Comparison of ENCODE assay signal across 8 cellular contexts in genomic region chr22:20020533-20021195, GRCh38. TPM values are rescaled to one million over a fixed set of nuclear protein-coding genes. Genes with fewer than 3 reads are reported as not detected.
DNase-seq lines count a peak whose midpoint lies in the region; ATAC-seq and TF ChIP-seq lines count a peak whose summit lies in the region.

TANGO2 (plus strand) TSS chr22:20021110; CDS start chr22:20036799, 15,689 bp downstream.

- H3K27me3 ChIP-seq in mucosa of rectum (ENCODE audit: control insufficient read depth in 2 of 2, insufficient read depth in 2 of 2, low read length in 2 of 2) = peaks cover 4 to 9% of the 10 kb centered on the region in 2 donors

- H3K4me3 ChIP-seq in epithelial cell of proximal tubule (ENCODE audit: low read depth, low read length) = peak within 1 kb of the TSS; percentile 89
- H3K4me3 ChIP-seq in mucosa of rectum (ENCODE audit: low read length in 2 of 2) = peak within 1 kb of the TSS; percentile 91 to 94

- peak; percentile 71 for ATAC-seq in GM21526 (IDR thresholded peaks at IDR 0.05; ENCODE audit: low FRiP score, unreplicated experiment)

- DNase-seq in Caki2 (ENCODE audit: low read depth) (peak; percentile 93), HuH-7.5 (ENCODE audit: low spot score) (peak; percentile 97), OCI-M2 (lab: John Stamatoyannopoulos, UW; ENCODE audit: unreplicated experiment) (peak; percentile 14), activated T-cell treated with anti-CD3 and anti-CD28 coated beads for 4 hours (peak; percentile 87), epithelial cell of proximal tubule (ENCODE audit: low read depth) (no peak)
- DNase-seq in stimulated activated CD8-positive, alpha-beta memory T cell treated with anti-CD3 and anti-CD28 coated beads, Interleukin-4, amount 100 ng/mL, for 4 hours (ENCODE audit: low read depth in 2 of 2, low spot score in 1 of 2) = peak; percentile 71 to 83

- peak within 1 kb of the TSS; percentile 76 to 88 for H3K27ac ChIP-seq in mucosa of rectum (ENCODE audit: low read depth in 2 of 2, low read length in 2 of 2)

- in situ Hi-C loops in Caki2 (cut with HindIII; ENCODE audit: low pct_unique_long_range_greater_than_20kb, low sequenced_read_pairs) = no loop called here

- peak within 1 kb of the TSS; percentile 97 for H3K9ac ChIP-seq in mucosa of rectum (ENCODE audit: low read depth in 1 of 2, low read length in 2 of 2)

- H3K4me1 ChIP-seq in mucosa of rectum (ENCODE audit: control insufficient read depth in 2 of 2, insufficient read depth in 2 of 2, low read length in 2 of 2) = peaks cover 25 to 28% of the 10 kb centered on the region in 2 donors

- TF ChIP-seq CTCF in epithelial cell of proximal tubule (conservative IDR thresholded peaks at IDR 0.05; ENCODE audit: low read depth, low read length) = no peak

- no peaks in the 10 kb centered on the region for H3K9me3 ChIP-seq in mucosa of rectum (ENCODE audit: control insufficient read depth in 2 of 2, low read length in 2 of 2)

- H3K36me3 ChIP-seq in mucosa of rectum (ENCODE audit: control insufficient read depth in 2 of 2, insufficient read depth in 2 of 2, low read length in 2 of 2) = no peaks in the 10 kb centered on the region

RNA-seq across cellular contexts. Expression of gene TANGO2, which starts in this region (rescaled TPM):
- 26.6 and 55.2 TPM in 2 replicates for total RNA-seq in Caki2 (2014; rRNA removed; shearing (Covaris generic); ENCODE audit: low replicate concordance)
- 14.8 and 30.0 TPM in 2 replicates for total RNA-seq in epithelial cell of proximal tubule
